Comparison of ENCODE assay signal across 1 cellular context in genomic region chr1:63773815-63774616, GRCh38.
TF ChIP-seq lines count a peak whose summit lies in the region.

Gene ROR1, plus strand, starts transcription at chr1:63774017.

TF ChIP-seq in HepG2, 621 proteins besides CTCF, POLR2A, EP300 and RAD21 (continued from another document and continues in another):
- TF ChIP-seq, protein P1, sequence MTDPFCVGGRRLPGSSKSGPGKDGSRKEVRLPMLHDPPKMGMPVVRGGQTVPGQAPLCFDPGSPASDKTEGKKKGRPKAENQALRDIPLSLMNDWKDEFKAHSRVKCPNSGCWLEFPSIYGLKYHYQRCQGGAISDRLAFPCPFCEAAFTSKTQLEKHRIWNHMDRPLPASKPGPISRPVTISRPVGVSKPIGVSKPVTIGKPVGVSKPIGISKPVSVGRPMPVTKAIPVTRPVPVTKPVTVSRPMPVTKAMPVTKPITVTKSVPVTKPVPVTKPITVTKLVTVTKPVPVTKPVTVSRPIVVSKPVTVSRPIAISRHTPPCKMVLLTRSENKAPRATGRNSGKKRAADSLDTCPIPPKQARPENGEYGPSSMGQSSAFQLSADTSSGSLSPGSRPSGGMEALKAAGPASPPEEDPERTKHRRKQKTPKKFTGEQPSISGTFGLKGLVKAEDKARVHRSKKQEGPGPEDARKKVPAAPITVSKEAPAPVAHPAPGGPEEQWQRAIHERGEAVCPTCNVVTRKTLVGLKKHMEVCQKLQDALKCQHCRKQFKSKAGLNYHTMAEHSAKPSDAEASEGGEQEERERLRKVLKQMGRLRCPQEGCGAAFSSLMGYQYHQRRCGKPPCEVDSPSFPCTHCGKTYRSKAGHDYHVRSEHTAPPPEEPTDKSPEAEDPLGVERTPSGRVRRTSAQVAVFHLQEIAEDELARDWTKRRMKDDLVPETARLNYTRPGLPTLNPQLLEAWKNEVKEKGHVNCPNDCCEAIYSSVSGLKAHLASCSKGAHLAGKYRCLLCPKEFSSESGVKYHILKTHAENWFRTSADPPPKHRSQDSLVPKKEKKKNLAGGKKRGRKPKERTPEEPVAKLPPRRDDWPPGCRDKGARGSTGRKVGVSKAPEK (CRISPR knock-in tag; IDR thresholded peaks at IDR 0.05; ENCODE audit: borderline replicate concordance), result no peak
- TF ChIP-seq MLXIP (CRISPR knock-in tag; IDR thresholded peaks at IDR 0.05; ENCODE audit: borderline replicate concordance) (no peak), HHEX (CRISPR knock-in tag; IDR thresholded peaks at IDR 0.05) (no peak), SP4 (CRISPR knock-in tag; IDR thresholded peaks at IDR 0.05) (peak; percentile 62; the same call in 1 of the 2 replicates), ZNF260 (CRISPR knock-in tag; IDR thresholded peaks at IDR 0.05; ENCODE audit: borderline replicate concordance, low read depth) (no peak), USF2 (IDR thresholded peaks at IDR 0.05; ENCODE audit: low read depth, low read length) (no peak), USF2 (CRISPR knock-in tag; IDR thresholded peaks at IDR 0.05; ENCODE audit: borderline replicate concordance) (no peak), ZBED4 (CRISPR knock-in tag; IDR thresholded peaks at IDR 0.05; ENCODE audit: borderline replicate concordance) (no peak), NR2F1 (CRISPR knock-in tag; IDR thresholded peaks at IDR 0.05) (no peak), ZFX (CRISPR knock-in tag; IDR thresholded peaks at IDR 0.05; ENCODE audit: low read depth) (no peak), SNAPC2 (CRISPR knock-in tag; IDR thresholded peaks at IDR 0.05) (no peak), HNRNPLL (IDR thresholded peaks at IDR 0.05; ENCODE audit: low read depth, low read length, poor library complexity, severe bottlenecking) (peak; percentile 98), ARNTL (CRISPR knock-in tag; IDR thresholded peaks at IDR 0.05) (0 out of 2 replicates have a peak, but pooled peaks have one; percentile 26), HMGA1 (CRISPR knock-in tag; conservative IDR thresholded peaks at IDR 0.05) (no peak), RARG (CRISPR knock-in tag; IDR thresholded peaks at IDR 0.05; ENCODE audit: low read depth) (no peak), ZFP62 (CRISPR knock-in tag; IDR thresholded peaks at IDR 0.05) (no peak), ARID3A (IDR thresholded peaks at IDR 0.05; ENCODE audit: low read depth, low read length) (no peak), ARNT (IDR thresholded peaks at IDR 0.05) (no peak), ZNF567 (CRISPR knock-in tag; IDR thresholded peaks at IDR 0.05; ENCODE audit: borderline replicate concordance) (no peak), ETV5 (CRISPR knock-in tag; IDR thresholded peaks at IDR 0.05; ENCODE audit: borderline replicate concordance) (no peak), WIZ (CRISPR knock-in tag; IDR thresholded peaks at IDR 0.05) (no peak), RBFOX2 (IDR thresholded peaks at IDR 0.05; ENCODE audit: low read depth, low read length) (0 out of 2 replicates have a peak, but pooled peaks have one; percentile 50), REL (CRISPR knock-in tag; conservative IDR thresholded peaks at IDR 0.05) (no peak), FOXA1 (IDR thresholded peaks at IDR 0.05) (no peak), FOXA1 (CRISPR knock-in tag; IDR thresholded peaks at IDR 0.05) (no peak), ZGPAT (CRISPR knock-in tag; IDR thresholded peaks at IDR 0.05) (peak; percentile 50; the same call in 1 of the 2 replicates), RELA (CRISPR knock-in tag; IDR thresholded peaks at IDR 0.05) (no peak), MXD1 (CRISPR knock-in tag; IDR thresholded peaks at IDR 0.05) (0 out of 2 replicates have a peak, but pooled peaks have one; percentile 63), DMAP1 (CRISPR knock-in tag; IDR thresholded peaks at IDR 0.05) (no peak), ETV6 (CRISPR knock-in tag; conservative IDR thresholded peaks at IDR 0.05) (no peak), HIVEP1 (CRISPR knock-in tag; IDR thresholded peaks at IDR 0.05) (peak; percentile 84), ARHGAP35 (CRISPR knock-in tag; IDR thresholded peaks at IDR 0.05; ENCODE audit: borderline replicate concordance) (no peak; the same call in 1 of the 2 replicates), ZNF800 (CRISPR knock-in tag; IDR thresholded peaks at IDR 0.05) (peak; percentile 98), ZFP36L1 (CRISPR knock-in tag; IDR thresholded peaks at IDR 0.05) (no peak), U2AF2 (IDR thresholded peaks at IDR 0.05; ENCODE audit: low read depth, low read length) (no peak), ZNF557 (CRISPR knock-in tag; IDR thresholded peaks at IDR 0.05) (no peak)
- TF ChIP-seq, protein P2, sequence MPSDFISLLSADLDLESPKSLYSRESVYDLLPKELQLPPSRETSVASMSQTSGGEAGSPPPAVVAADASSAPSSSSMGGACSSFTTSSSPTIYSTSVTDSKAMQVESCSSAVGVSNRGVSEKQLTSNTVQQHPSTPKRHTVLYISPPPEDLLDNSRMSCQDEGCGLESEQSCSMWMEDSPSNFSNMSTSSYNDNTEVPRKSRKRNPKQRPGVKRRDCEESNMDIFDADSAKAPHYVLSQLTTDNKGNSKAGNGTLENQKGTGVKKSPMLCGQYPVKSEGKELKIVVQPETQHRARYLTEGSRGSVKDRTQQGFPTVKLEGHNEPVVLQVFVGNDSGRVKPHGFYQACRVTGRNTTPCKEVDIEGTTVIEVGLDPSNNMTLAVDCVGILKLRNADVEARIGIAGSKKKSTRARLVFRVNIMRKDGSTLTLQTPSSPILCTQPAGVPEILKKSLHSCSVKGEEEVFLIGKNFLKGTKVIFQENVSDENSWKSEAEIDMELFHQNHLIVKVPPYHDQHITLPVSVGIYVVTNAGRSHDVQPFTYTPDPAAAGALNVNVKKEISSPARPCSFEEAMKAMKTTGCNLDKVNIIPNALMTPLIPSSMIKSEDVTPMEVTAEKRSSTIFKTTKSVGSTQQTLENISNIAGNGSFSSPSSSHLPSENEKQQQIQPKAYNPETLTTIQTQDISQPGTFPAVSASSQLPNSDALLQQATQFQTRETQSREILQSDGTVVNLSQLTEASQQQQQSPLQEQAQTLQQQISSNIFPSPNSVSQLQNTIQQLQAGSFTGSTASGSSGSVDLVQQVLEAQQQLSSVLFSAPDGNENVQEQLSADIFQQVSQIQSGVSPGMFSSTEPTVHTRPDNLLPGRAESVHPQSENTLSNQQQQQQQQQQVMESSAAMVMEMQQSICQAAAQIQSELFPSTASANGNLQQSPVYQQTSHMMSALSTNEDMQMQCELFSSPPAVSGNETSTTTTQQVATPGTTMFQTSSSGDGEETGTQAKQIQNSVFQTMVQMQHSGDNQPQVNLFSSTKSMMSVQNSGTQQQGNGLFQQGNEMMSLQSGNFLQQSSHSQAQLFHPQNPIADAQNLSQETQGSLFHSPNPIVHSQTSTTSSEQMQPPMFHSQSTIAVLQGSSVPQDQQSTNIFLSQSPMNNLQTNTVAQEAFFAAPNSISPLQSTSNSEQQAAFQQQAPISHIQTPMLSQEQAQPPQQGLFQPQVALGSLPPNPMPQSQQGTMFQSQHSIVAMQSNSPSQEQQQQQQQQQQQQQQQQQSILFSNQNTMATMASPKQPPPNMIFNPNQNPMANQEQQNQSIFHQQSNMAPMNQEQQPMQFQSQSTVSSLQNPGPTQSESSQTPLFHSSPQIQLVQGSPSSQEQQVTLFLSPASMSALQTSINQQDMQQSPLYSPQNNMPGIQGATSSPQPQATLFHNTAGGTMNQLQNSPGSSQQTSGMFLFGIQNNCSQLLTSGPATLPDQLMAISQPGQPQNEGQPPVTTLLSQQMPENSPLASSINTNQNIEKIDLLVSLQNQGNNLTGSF (CRISPR knock-in tag; IDR thresholded peaks at IDR 0.05), result no peak
